27 cellular contexts compared by ENCODE assay signal in genomic region chr13:99407906-99408702, GRCh38.
"Had no signal": no experiment of that assay in that cellular context is flagged by ENCODE, and none has a peak within 500 bp of the region (broad histone marks: within the 10 kb centered on the region; RNA-seq: fewer than 3 reads in every experiment).

No MANE protein-coding gene starts in this region.

- H3K9me3 ChIP-seq: breast epithelium had no signal

- H3K27me3 ChIP-seq: breast epithelium had no signal

- H3K27ac ChIP-seq: breast epithelium, SK-N-MC, VCaP had no signal

- ATAC-seq: Panc1, Right ventricle myocardium inferior had no signal

- H3K4me1 ChIP-seq: breast epithelium had no signal

- H3K36me3 ChIP-seq: breast epithelium had no signal

- DNase-seq: activated CD4-positive, alpha-beta memory T cell treated with anti-CD3 and anti-CD28 coated beads, Interleukin-2, amount 10 ng/mL, durations not matched to agents 7 days and 5 days; activated CD4-positive, alpha-beta T cell treated with anti-CD3 and anti-CD28 coated beads, Interleukin-2, amount 50 U/mL, for 1 hour; activated CD4-positive, CD25-positive, alpha-beta regulatory T cell; activated CD8-positive, alpha-beta memory T cell treated with anti-CD3 and anti-CD28 coated beads, Interleukin-2, amount 50 U/mL, for 48 hours; activated naive CD4-positive, alpha-beta T cell treated with anti-CD3 and anti-CD28 coated beads for 36 hours; activated naive CD8-positive, alpha-beta T cell treated with anti-CD3 and anti-CD28 coated beads, Interleukin-2, amount 10 ng/mL, durations not matched to agents 7 days and 5 days; activated T-cell treated with anti-CD3 and anti-CD28 coated beads, Interleukin-2, amount 50 U/mL, for 1 hour; aorta; central memory CD4-positive, alpha-beta T cell; KG1; NCI-H1092; NCI-H1417 treated with DMSO at 0.1 percent for 48 hours; NCI-H1694; NCI-H2029; NCI-H2107; NCI-H2171 treated with DMSO at 0.1 percent for 48 hours; NCI-H226; NCI-H526; NCI-H82; OCI-M1; RPMI8226; T-helper 1 cell had no signal

- H3K4me3 ChIP-seq: breast epithelium, SK-N-MC had no signal
